ENCODE assay signal across 24 cellular contexts in the genomic region with DNA sequence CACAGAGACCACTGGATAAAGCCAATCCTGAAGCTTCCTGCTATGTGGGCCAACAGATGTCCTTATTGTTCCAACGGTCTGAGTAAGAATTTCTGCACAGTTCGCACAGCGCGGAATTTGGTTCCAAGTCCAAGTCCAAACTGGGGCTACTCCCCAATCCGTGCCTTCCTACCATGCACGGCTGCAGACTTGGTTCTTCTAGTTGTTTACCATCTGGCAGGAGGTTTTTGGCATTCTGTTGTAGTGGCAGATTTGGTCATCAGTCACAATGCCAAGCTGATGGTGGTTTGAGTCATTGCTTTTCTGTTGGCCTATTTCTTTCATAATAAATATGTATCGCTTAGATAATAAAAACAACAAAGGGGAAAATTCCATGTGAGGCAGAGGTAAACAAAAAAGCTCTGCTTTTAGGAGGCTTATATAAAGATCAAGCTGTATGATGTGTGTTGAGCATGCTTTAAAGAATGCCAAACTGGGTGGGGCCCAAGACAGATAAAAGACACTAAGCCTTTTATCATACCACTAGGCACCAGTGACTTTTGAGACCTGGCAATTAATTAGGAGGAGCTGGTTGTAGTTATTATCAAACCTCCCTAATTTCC. TPM values are rescaled to one million over a fixed set of nuclear protein-coding genes. Genes with fewer than 3 reads are reported as not detected.
DNase-seq lines count a peak whose midpoint lies in the region; ATAC-seq and TF ChIP-seq lines count a peak whose summit lies in the region.
"Had no signal": no experiment of that assay in that cellular context is flagged by ENCODE, and none has a peak within 500 bp of the region (broad histone marks: within the 10 kb centered on the region; RNA-seq: fewer than 3 reads in every experiment).

No MANE protein-coding gene starts in this region.

- no TSS peak for BruUV-seq in MCF 10A (replicated peaks; lab: Mats Ljungman, UMichigan)
- no TSS peak for BruUV-seq in OCI-LY7 (replicated peaks; lab: Mats Ljungman, UMichigan)

- H3K27ac Mint-ChIP-seq in MCF 10A (ENCODE audit: low read depth, unreplicated experiment): no peak overlapping the region
- H3K27ac Mint-ChIP-seq in natural killer cell: no peak overlapping the region
- H3K27ac Mint-ChIP-seq: activated CD8-positive, alpha-beta memory T cell treated with anti-CD3 and anti-CD28 coated beads, Interleukin-2, amount 10 ng/mL, durations not matched to agents 7 days and 5 days; CD4-positive, CD25-positive, alpha-beta regulatory T cell; dendritic cell treated with granulocyte-macrophage colony-stimulating factor and Interleukin-4, amounts not matched to agents 40 ng/mL and 50 ng/mL, for 4 days had no signal

- no peak overlapping the region; the same call in 1 of the 2 replicates for H2AFZ ChIP-seq in OCI-LY7 (ENCODE audit: low read length)

- no peak for ATAC-seq in natural killer cell
- no peak for ATAC-seq in HG03354 (IDR thresholded peaks at IDR 0.05; ENCODE audit: poor library complexity, severe bottlenecking, unreplicated experiment)
- ATAC-seq: activated CD8-positive, alpha-beta memory T cell treated with anti-CD3 and anti-CD28 coated beads, Interleukin-2, amount 10 ng/mL, durations not matched to agents 7 days and 5 days; Right ventricle myocardium inferior; stimulated activated naive CD8-positive, alpha-beta T cell treated with anti-CD3 and anti-CD28 coated beads, Interleukin-15, Interleukin-2, amounts not matched to agents 100 U/mL and 50 U/mL, for 24 hours had no signal

- H3K4me1 ChIP-seq in breast epithelium: no peaks in the 10 kb centered on the region
- H3K4me1 ChIP-seq in OCI-LY7 (ENCODE audit: insufficient read depth, low read length, poor library complexity, severe bottlenecking): peaks cover 58% of the 10 kb centered on the region
- H3K4me1 ChIP-seq: thyroid gland had no signal

- H4K20me1 ChIP-seq in OCI-LY7 (ENCODE audit: insufficient read depth, low read length): no peaks in the 10 kb centered on the region

- intact Hi-C loops in MCF 10A (cut with micrococcal nuclease) (no loop called here), breast epithelium (cut with DNase I; ENCODE audit: low total_unique reads) (no loop called here), OCI-LY7 (cut with micrococcal nuclease; ENCODE audit: unreplicated experiment) (loop anchor here (5.0 kb wide), 1 partner anchor 162 kb away; no protein-coding TSS in a partner anchor), natural killer cell (cut with micrococcal nuclease) (no loop called here)

- no peaks in the 10 kb centered on the region for H3K27me3 ChIP-seq in breast epithelium
- H3K27me3 ChIP-seq: cardiac muscle cell, thyroid gland had no signal

- H3K4me2 ChIP-seq in OCI-LY7 (ENCODE audit: low read length): 0 out of 2 replicates have a peak overlapping the region, but pooled peaks have one; percentile 57

- H3K9me3 Mint-ChIP-seq in MCF 10A (ENCODE audit: unreplicated experiment) (no peaks in the 10 kb centered on the region), natural killer cell (no peaks in the 10 kb centered on the region)
- H3K9me3 Mint-ChIP-seq: activated T-cell treated with anti-CD3 and anti-CD28 coated beads, Interleukin-2, amount 50 U/mL, for 72 hours; dendritic cell treated with granulocyte-macrophage colony-stimulating factor and Interleukin-4, amounts not matched to agents 40 ng/mL and 50 ng/mL, for 4 days had no signal

- H3K9me3 ChIP-seq in breast epithelium (no peaks in the 10 kb centered on the region), OCI-LY7 (ENCODE audit: low read length) (no peaks in the 10 kb centered on the region)
- H3K9me3 ChIP-seq: thyroid gland had no signal

- DNase-seq in MCF 10A (ENCODE audit: unreplicated experiment) (peak; percentile 40), breast epithelium (ENCODE audit: low spot score in 2 of 2) (no peak), OCI-LY7 (ENCODE audit: low spot score) (no peak), fibroblast of mammary gland (ENCODE audit: low read depth) (peak; percentile 19), superior temporal gyrus (ENCODE audit: extremely low spot score) (peak; percentile 55), natural killer cell (no peak)
- no peak for DNase-seq in stimulated activated naive CD4-positive, alpha-beta T cell (lab: John Stamatoyannopoulos, UW)
- DNase-seq: activated CD4-positive, alpha-beta T cell treated with anti-CD3 and anti-CD28 coated beads, Interleukin-2, amount 50 U/mL, for 1 hour; activated CD8-positive, alpha-beta memory T cell treated with anti-CD3 and anti-CD28 coated beads, Interleukin-2, amount 10 ng/mL, durations not matched to agents 7 days and 5 days; activated naive CD4-positive, alpha-beta T cell treated with anti-CD3 and anti-CD28 coated beads, Interleukin-2, amount 50 U/mL, for 16 hours; activated T-cell treated with anti-CD3 and anti-CD28 coated beads, Interleukin-2, amount 50 U/mL, for 72 hours; CD4-positive, CD25-positive, alpha-beta regulatory T cell; KG1; nucleus accumbens; stimulated activated CD4-positive, alpha-beta T cell treated with anti-CD3 and anti-CD28 coated beads, Interleukin-4, amount 100 ng/mL, for 4 hours; stimulated activated naive CD8-positive, alpha-beta T cell treated with anti-CD3 and anti-CD28 coated beads, Interleukin-15, Interleukin-2, amounts not matched to agents 100 U/mL and 50 U/mL, for 24 hours; T-helper 9 cell; thyroid gland had no signal

- peaks cover 32% of the 10 kb centered on the region for H3K4me1 Mint-ChIP-seq in MCF 10A (ENCODE audit: insufficient read depth, unreplicated experiment)
- peaks cover 14 to 17% of the 10 kb centered on the region in 2 donors for H3K4me1 Mint-ChIP-seq in natural killer cell
- H3K4me1 Mint-ChIP-seq: activated CD8-positive, alpha-beta memory T cell treated with anti-CD3 and anti-CD28 coated beads, Interleukin-2, amount 10 ng/mL, durations not matched to agents 7 days and 5 days; CD4-positive, CD25-positive, alpha-beta regulatory T cell had no signal

- H3K27me3 Mint-ChIP-seq in MCF 10A (ENCODE audit: insufficient read depth, unreplicated experiment) (no peaks in the 10 kb centered on the region), natural killer cell (ENCODE audit: low read depth in 2 of 2) (peaks cover 0 to 4% of the 10 kb centered on the region in 2 donors)
- H3K27me3 Mint-ChIP-seq: activated CD8-positive, alpha-beta memory T cell treated with anti-CD3 and anti-CD28 coated beads, Interleukin-2, amount 10 ng/mL, durations not matched to agents 7 days and 5 days; CD4-positive, CD25-positive, alpha-beta regulatory T cell had no signal

- H3K79me2 ChIP-seq in OCI-LY7 (ENCODE audit: insufficient read depth, low read depth, low read length): no peaks in the 10 kb centered on the region

- CTCF ChIA-PET in MCF 10A (lab: Yijun Ruan, JAX): interaction anchor here (0.7 to 2.6 kb wide), 5 partner anchors 27 to 109 kb away, joined by 3 to 12 read pairs (median 4); no protein-coding TSS in a partner anchor
- CTCF ChIA-PET in OCI-LY7 (lab: Charles Lee; ENCODE audit: unreplicated experiment): no interaction called here

- no peak overlapping the region for H3K27ac ChIP-seq in breast epithelium
- peak overlapping the region; percentile 92 for H3K27ac ChIP-seq in OCI-LY7 (ENCODE audit: low read depth, low read length, poor library complexity, severe bottlenecking)
- H3K27ac ChIP-seq: cardiac muscle cell, thyroid gland had no signal

- H3K4me3 ChIP-seq in breast epithelium: no peak overlapping the region
- H3K4me3 ChIP-seq in OCI-LY7 (ENCODE audit: low read depth, low read length, poor library complexity, severe bottlenecking): no peak overlapping the region
- no peak overlapping the region for H3K4me3 ChIP-seq in fibroblast of mammary gland (ENCODE audit: control insufficient read depth, low read depth, low read length)
- H3K4me3 ChIP-seq: cardiac muscle cell, thyroid gland had no signal

- H3K36me3 ChIP-seq in breast epithelium (no peaks in the 10 kb centered on the region), OCI-LY7 (ENCODE audit: insufficient read depth, low read length) (no peaks in the 10 kb centered on the region)
- H3K36me3 ChIP-seq: cardiac muscle cell, thyroid gland had no signal

- POLR2A ChIA-PET in MCF 10A (lab: Yijun Ruan, JAX): interaction anchor here (0.6 to 1.1 kb wide), 3 partner anchors 12 to 283 kb away, joined by 3 to 4 read pairs (median 3); no protein-coding TSS in a partner anchor
- POLR2A ChIA-PET in OCI-LY7 (lab: Charles Lee): interaction anchor here (0.9 to 1.7 kb wide), 4 partner anchors 10 to 91 kb away, joined by 3 to 5 read pairs (median 3); no protein-coding TSS in a partner anchor

- TF ChIP-seq POLR2A in breast epithelium (IDR thresholded peaks at IDR 0.05): no peak

- H3K4me3 Mint-ChIP-seq in MCF 10A (ENCODE audit: unreplicated experiment): no peak overlapping the region
- no peak overlapping the region for H3K4me3 Mint-ChIP-seq in natural killer cell
- H3K4me3 Mint-ChIP-seq: activated CD8-positive, alpha-beta memory T cell treated with anti-CD3 and anti-CD28 coated beads, Interleukin-2, amount 10 ng/mL, durations not matched to agents 7 days and 5 days; activated T-cell treated with anti-CD3 and anti-CD28 coated beads, Interleukin-2, amount 50 U/mL, for 72 hours; CD4-positive, CD25-positive, alpha-beta regulatory T cell; dendritic cell treated with granulocyte-macrophage colony-stimulating factor and Interleukin-4, amounts not matched to agents 40 ng/mL and 50 ng/mL, for 4 days had no signal

- H3K9me2 ChIP-seq in OCI-LY7 (ENCODE audit: insufficient read depth, low read length): no peaks in the 10 kb centered on the region

- TF ChIP-seq CTCF in MCF 10A (IDR thresholded peaks at IDR 0.05; ENCODE audit: unreplicated experiment) (no peak), breast epithelium (IDR thresholded peaks at IDR 0.05) (no peak), OCI-LY7 (conservative IDR thresholded peaks at IDR 0.05; ENCODE audit: low read length) (no peak), fibroblast of mammary gland (conservative IDR thresholded peaks at IDR 0.05; ENCODE audit: control insufficient read depth, insufficient read depth, low read depth, low read length) (no peak), natural killer cell (IDR thresholded peaks at IDR 0.05) (no peak)

- H3K36me3 Mint-ChIP-seq in MCF 10A (ENCODE audit: insufficient read depth, unreplicated experiment) (peaks cover 6% of the 10 kb centered on the region), natural killer cell (no peaks in the 10 kb centered on the region)
- H3K36me3 Mint-ChIP-seq: activated CD8-positive, alpha-beta memory T cell treated with anti-CD3 and anti-CD28 coated beads, Interleukin-2, amount 10 ng/mL, durations not matched to agents 7 days and 5 days; CD4-positive, CD25-positive, alpha-beta regulatory T cell had no signal

RNA-seq across cellular contexts. Expression of gene SYN3, which starts 52.5 kb away (rescaled TPM):
- total RNA-seq in MCF 10A (2022) (1.4 TPM in 1 of 2 replicates, not detected in the other), breast epithelium (under 1 TPM; under 0.01 to 0.29 (median 0.16) TPM), OCI-LY7 (2022) (5.7 and 6.6 TPM in 2 replicates), natural killer cell (under 1 TPM in 1 of 3 donors, not detected in 2; 0.78 TPM)
- total RNA-seq in OCI-LY7 (2014; rRNA removed; shearing (Covaris generic)): 6.6 and 9.7 TPM in 2 replicates
- total RNA-seq: activated CD8-positive, alpha-beta memory T cell treated with anti-CD3 and anti-CD28 coated beads, Interleukin-2, amount 10 ng/mL, durations not matched to agents 7 days and 5 days; activated T-cell treated with anti-CD3 and anti-CD28 coated beads, Interleukin-2, amount 50 U/mL, for 72 hours; CD4-positive, CD25-positive, alpha-beta regulatory T cell; HT1080; myocyte; Right ventricle myocardium inferior had no signal

Comparison
In these comparisons a context has a peak if more than half of its experiments do, and no peak if none do; other contexts are left out.
1. DNase-seq: peak in MCF 10A (single experiment), fibroblast of mammary gland (single experiment) and superior temporal gyrus (single experiment); none in breast epithelium (0 of 2), OCI-LY7 (single experiment), natural killer cell (single experiment) and stimulated activated naive CD4-positive, alpha-beta T cell (0 of 6).